In genomic region chr4:109183851-109184345, GRCh38 we compare ENCODE assay signal across 16 cellular contexts.
"Had no signal": no experiment of that assay in that cellular context is flagged by ENCODE, and none has a peak within 500 bp of the region (broad histone marks: within the 10 kb centered on the region; RNA-seq: fewer than 3 reads in every experiment).

No MANE protein-coding gene starts in this region.

- H3K9me3 ChIP-seq: ascending aorta, upper lobe of right lung had no signal

- H3K9me3 Mint-ChIP-seq: activated CD4-positive, alpha-beta memory T cell treated with anti-CD3 and anti-CD28 coated beads, Interleukin-2, amount 10 ng/mL, durations not matched to agents 7 days and 5 days had no signal

- H3K4me1 Mint-ChIP-seq: activated CD4-positive, alpha-beta memory T cell treated with anti-CD3 and anti-CD28 coated beads, Interleukin-2, amount 10 ng/mL, durations not matched to agents 7 days and 5 days; activated naive CD8-positive, alpha-beta T cell treated with anti-CD3 and anti-CD28 coated beads, Interleukin-2, amount 10 ng/mL, durations not matched to agents 7 days and 5 days had no signal

- H3K27me3 ChIP-seq: ascending aorta, upper lobe of right lung had no signal

- H3K36me3 ChIP-seq: ascending aorta, upper lobe of right lung had no signal

- FAIRE-seq: kidney had no signal

- H3K4me3 ChIP-seq: ascending aorta, coronary artery, upper lobe of right lung had no signal

- DNase-seq: activated CD4-positive, alpha-beta memory T cell treated with anti-CD3 and anti-CD28 coated beads, Interleukin-2, amount 10 ng/mL, durations not matched to agents 7 days and 5 days; activated CD4-positive, CD25-positive, alpha-beta regulatory T cell treated with anti-CD3 and anti-CD28 coated beads, Interleukin-2, amount 50 U/mL, for 72 hours; activated gamma-delta T cell treated with Interleukin-2 at 50 U/mL for 16 hours; activated naive CD8-positive, alpha-beta T cell treated with anti-CD3 and anti-CD28 coated beads, Interleukin-2, amount 10 ng/mL, durations not matched to agents 7 days and 5 days; activated T-cell treated with anti-CD3 and anti-CD28 coated beads, Interleukin-2, amount 50 U/mL, for 72 hours; effector memory CD4-positive, alpha-beta T cell; head of caudate nucleus; kidney; posterior cingulate gyrus; stimulated activated CD4-positive, alpha-beta T cell treated with anti-CD3 and anti-CD28 coated beads, Interleukin-12 subunit alpha, Interleukin-12 subunit beta, amount 100 ng/mL, for 4 hours; stimulated activated naive CD8-positive, alpha-beta T cell treated with anti-CD3 and anti-CD28 coated beads, Interleukin-15, Interleukin-2, amounts not matched to agents 100 U/mL and 50 U/mL, for 24 hours; T-helper 9 cell; upper lobe of right lung had no signal

- H3K27ac Mint-ChIP-seq: activated CD4-positive, alpha-beta memory T cell treated with anti-CD3 and anti-CD28 coated beads, Interleukin-2, amount 10 ng/mL, durations not matched to agents 7 days and 5 days; activated naive CD8-positive, alpha-beta T cell treated with anti-CD3 and anti-CD28 coated beads, Interleukin-2, amount 10 ng/mL, durations not matched to agents 7 days and 5 days; activated T-cell treated with anti-CD3 and anti-CD28 coated beads, Interleukin-2, amount 50 U/mL, for 72 hours had no signal

- H3K27ac ChIP-seq: epithelial cell of prostate, upper lobe of right lung had no signal

- H3K4me3 Mint-ChIP-seq: activated CD4-positive, alpha-beta memory T cell treated with anti-CD3 and anti-CD28 coated beads, Interleukin-2, amount 10 ng/mL, durations not matched to agents 7 days and 5 days; activated naive CD8-positive, alpha-beta T cell treated with anti-CD3 and anti-CD28 coated beads, Interleukin-2, amount 10 ng/mL, durations not matched to agents 7 days and 5 days; activated T-cell treated with anti-CD3 and anti-CD28 coated beads, Interleukin-2, amount 50 U/mL, for 72 hours had no signal

- H3K4me1 ChIP-seq: ascending aorta, upper lobe of right lung had no signal

- H3K36me3 Mint-ChIP-seq: activated naive CD8-positive, alpha-beta T cell treated with anti-CD3 and anti-CD28 coated beads, Interleukin-2, amount 10 ng/mL, durations not matched to agents 7 days and 5 days had no signal

- ATAC-seq: activated T-cell treated with anti-CD3 and anti-CD28 coated beads, Interleukin-2, amount 50 U/mL, for 72 hours; stimulated activated naive CD8-positive, alpha-beta T cell treated with anti-CD3 and anti-CD28 coated beads, Interleukin-15, Interleukin-2, amounts not matched to agents 100 U/mL and 50 U/mL, for 24 hours had no signal
